Comparison of ENCODE assay signal across 1 cellular context in genomic region chr20:34676642-34677373, GRCh38.
A peak's percentile ranks its signal among the peaks of the same experiment; 100 is the strongest.
TF ChIP-seq lines count a peak whose summit lies in the region.

Gene PIGU (minus strand): TSS chr20:34677092. CDS start chr20:34677085, 7 bp downstream.

TF ChIP-seq in K562, 482 proteins besides CTCF, POLR2A, EP300 and RAD21 (continued from another document and continues in another):
- TF ChIP-seq ZNF512 (tag; IDR thresholded peaks at IDR 0.05) (no peak), ARID2 (IDR thresholded peaks at IDR 0.05) (no peak), LCOR (CRISPR knock-in tag; IDR thresholded peaks at IDR 0.05) (peak; percentile 50; the same call in 1 of the 2 replicates), TBP (optimal IDR thresholded peaks at IDR 0.05; ENCODE audit: low read depth, low read length) (peak; percentile 76), NCOR1 (IDR thresholded peaks at IDR 0.05) (no peak), ARID1B (IDR thresholded peaks at IDR 0.05) (no peak), ATF1 (CRISPR knock-in tag; IDR thresholded peaks at IDR 0.05) (peak; percentile 84), ATF1 (tag; IDR thresholded peaks at IDR 0.05) (peak; percentile 99), GMEB1 (CRISPR knock-in tag; IDR thresholded peaks at IDR 0.05) (peak; percentile 91), PURB (CRISPR knock-in tag; IDR thresholded peaks at IDR 0.05; ENCODE audit: low read depth) (no peak), HNRNPLL (IDR thresholded peaks at IDR 0.05; ENCODE audit: low read depth, low read length, poor library complexity, severe bottlenecking) (peak; percentile 79), VEZF1 (CRISPR knock-in tag; IDR thresholded peaks at IDR 0.05) (peak; percentile 99), GATA2 (CRISPR knock-in tag; IDR thresholded peaks at IDR 0.05) (no peak), NR2C2 (CRISPR knock-in tag; IDR thresholded peaks at IDR 0.05) (peak; percentile 13; the same call in 1 of the 2 replicates), NR2C2 (tag; IDR thresholded peaks at IDR 0.05) (peak; percentile 71), JUN (IDR thresholded peaks at IDR 0.05; ENCODE audit: borderline replicate concordance, low read depth, low read length) (peak; percentile 12; the same call in 1 of the 2 replicates), JUN (CRISPR knock-in tag; IDR thresholded peaks at IDR 0.05; ENCODE audit: borderline replicate concordance) (no peak; the same call in 1 of the 2 replicates), MAFK (IDR thresholded peaks at IDR 0.05; ENCODE audit: low read length) (0 out of 2 replicates have a peak, but pooled peaks have one; percentile 10), THRA (IDR thresholded peaks at IDR 0.05) (no peak), ZNF699 (CRISPR knock-in tag; IDR thresholded peaks at IDR 0.05; ENCODE audit: insufficient replicate concordance) (no peak), ZNF311 (CRISPR knock-in tag; IDR thresholded peaks at IDR 0.05) (no peak), NCOA2 (IDR thresholded peaks at IDR 0.05; ENCODE audit: partially characterized antibody in 2 of 2) (no peak), MEF2D (tag; conservative IDR thresholded peaks at IDR 0.05; ENCODE audit: low read depth) (no peak), JUND (IDR thresholded peaks at IDR 0.05; ENCODE audit: borderline replicate concordance, low read depth, low read length) (peak; percentile 59; the same call in 1 of the 2 replicates), JUND (tag; IDR thresholded peaks at IDR 0.05; ENCODE audit: borderline replicate concordance, low read depth, low read length) (peak; percentile 18; the same call in 1 of the 3 replicates), YY1 (IDR thresholded peaks at IDR 0.05; ENCODE audit: borderline replicate concordance in 1 of 3, control insufficient read depth in 1 of 3, extremely low read depth in 1 of 3, insufficient read depth in 3 of 3, insufficient read length in 1 of 3, insufficient replicate concordance in 2 of 3, low read depth in 1 of 3, low read length in 2 of 3) (peak; percentile 76 to 97 (median 94)), SAP30 (IDR thresholded peaks at IDR 0.05; ENCODE audit: borderline replicate concordance, insufficient read depth, low read depth, low read length, poor library complexity, severe bottlenecking) (peak; percentile 99), PHF20 (IDR thresholded peaks at IDR 0.05; ENCODE audit: partially characterized antibody) (peak; percentile 93), TBL1XR1 (IDR thresholded peaks at IDR 0.05; ENCODE audit: low read length in 2 of 2) (peak; percentile 37 to 66; a peak in 3 of 4 replicates), ATF7 (IDR thresholded peaks at IDR 0.05) (peak; percentile 63; the same call in 1 of the 2 replicates), TAF7 (tag; IDR thresholded peaks at IDR 0.05) (peak; percentile 83), E2F1 (CRISPR knock-in tag; IDR thresholded peaks at IDR 0.05) (0 out of 2 replicates have a peak, but pooled peaks have one; percentile 33), KHSRP (IDR thresholded peaks at IDR 0.05) (no peak), PTTG1 (tag; IDR thresholded peaks at IDR 0.05; ENCODE audit: low read depth) (no peak), CBX1 (IDR thresholded peaks at IDR 0.05; ENCODE audit: low read depth) (peak; percentile 60; the same call in 1 of the 2 replicates), ZNF146 (CRISPR knock-in tag; IDR thresholded peaks at IDR 0.05; ENCODE audit: unreplicated experiment) (no peak), CSDE1 (IDR thresholded peaks at IDR 0.05) (peak in 1 of 2 experiments; percentile 63; a peak in 1 of 4 replicates), SMC3 (conservative IDR thresholded peaks at IDR 0.05; ENCODE audit: insufficient read depth, low read depth, low read length) (no peak)
- TF ChIP-seq, protein P1, sequence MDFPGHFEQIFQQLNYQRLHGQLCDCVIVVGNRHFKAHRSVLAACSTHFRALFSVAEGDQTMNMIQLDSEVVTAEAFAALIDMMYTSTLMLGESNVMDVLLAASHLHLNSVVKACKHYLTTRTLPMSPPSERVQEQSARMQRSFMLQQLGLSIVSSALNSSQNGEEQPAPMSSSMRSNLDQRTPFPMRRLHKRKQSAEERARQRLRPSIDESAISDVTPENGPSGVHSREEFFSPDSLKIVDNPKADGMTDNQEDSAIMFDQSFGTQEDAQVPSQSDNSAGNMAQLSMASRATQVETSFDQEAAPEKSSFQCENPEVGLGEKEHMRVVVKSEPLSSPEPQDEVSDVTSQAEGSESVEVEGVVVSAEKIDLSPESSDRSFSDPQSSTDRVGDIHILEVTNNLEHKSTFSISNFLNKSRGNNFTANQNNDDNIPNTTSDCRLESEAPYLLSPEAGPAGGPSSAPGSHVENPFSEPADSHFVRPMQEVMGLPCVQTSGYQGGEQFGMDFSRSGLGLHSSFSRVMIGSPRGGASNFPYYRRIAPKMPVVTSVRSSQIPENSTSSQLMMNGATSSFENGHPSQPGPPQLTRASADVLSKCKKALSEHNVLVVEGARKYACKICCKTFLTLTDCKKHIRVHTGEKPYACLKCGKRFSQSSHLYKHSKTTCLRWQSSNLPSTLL (IDR thresholded peaks at IDR 0.05): no peak
- TF ChIP-seq, protein P2, sequence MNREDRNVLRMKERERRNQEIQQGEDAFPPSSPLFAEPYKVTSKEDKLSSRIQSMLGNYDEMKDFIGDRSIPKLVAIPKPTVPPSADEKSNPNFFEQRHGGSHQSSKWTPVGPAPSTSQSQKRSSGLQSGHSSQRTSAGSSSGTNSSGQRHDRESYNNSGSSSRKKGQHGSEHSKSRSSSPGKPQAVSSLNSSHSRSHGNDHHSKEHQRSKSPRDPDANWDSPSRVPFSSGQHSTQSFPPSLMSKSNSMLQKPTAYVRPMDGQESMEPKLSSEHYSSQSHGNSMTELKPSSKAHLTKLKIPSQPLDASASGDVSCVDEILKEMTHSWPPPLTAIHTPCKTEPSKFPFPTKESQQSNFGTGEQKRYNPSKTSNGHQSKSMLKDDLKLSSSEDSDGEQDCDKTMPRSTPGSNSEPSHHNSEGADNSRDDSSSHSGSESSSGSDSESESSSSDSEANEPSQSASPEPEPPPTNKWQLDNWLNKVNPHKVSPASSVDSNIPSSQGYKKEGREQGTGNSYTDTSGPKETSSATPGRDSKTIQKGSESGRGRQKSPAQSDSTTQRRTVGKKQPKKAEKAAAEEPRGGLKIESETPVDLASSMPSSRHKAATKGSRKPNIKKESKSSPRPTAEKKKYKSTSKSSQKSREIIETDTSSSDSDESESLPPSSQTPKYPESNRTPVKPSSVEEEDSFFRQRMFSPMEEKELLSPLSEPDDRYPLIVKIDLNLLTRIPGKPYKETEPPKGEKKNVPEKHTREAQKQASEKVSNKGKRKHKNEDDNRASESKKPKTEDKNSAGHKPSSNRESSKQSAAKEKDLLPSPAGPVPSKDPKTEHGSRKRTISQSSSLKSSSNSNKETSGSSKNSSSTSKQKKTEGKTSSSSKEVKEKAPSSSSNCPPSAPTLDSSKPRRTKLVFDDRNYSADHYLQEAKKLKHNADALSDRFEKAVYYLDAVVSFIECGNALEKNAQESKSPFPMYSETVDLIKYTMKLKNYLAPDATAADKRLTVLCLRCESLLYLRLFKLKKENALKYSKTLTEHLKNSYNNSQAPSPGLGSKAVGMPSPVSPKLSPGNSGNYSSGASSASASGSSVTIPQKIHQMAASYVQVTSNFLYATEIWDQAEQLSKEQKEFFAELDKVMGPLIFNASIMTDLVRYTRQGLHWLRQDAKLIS (CRISPR knock-in tag; IDR thresholded peaks at IDR 0.05): peak; percentile 84; the same call in 1 of the 2 replicates
- TF ChIP-seq, protein P3, sequence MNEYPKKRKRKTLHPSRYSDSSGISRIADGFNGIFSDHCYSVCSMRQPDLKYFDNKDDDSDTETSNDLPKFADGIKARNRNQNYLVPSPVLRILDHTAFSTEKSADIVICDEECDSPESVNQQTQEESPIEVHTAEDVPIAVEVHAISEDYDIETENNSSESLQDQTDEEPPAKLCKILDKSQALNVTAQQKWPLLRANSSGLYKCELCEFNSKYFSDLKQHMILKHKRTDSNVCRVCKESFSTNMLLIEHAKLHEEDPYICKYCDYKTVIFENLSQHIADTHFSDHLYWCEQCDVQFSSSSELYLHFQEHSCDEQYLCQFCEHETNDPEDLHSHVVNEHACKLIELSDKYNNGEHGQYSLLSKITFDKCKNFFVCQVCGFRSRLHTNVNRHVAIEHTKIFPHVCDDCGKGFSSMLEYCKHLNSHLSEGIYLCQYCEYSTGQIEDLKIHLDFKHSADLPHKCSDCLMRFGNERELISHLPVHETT (CRISPR knock-in tag; conservative IDR thresholded peaks at IDR 0.05 in 1 of 2, IDR thresholded peaks at IDR 0.05 in 1 of 2): 0 out of 4 replicates have a peak, but pooled peaks of 1 of the 2 experiments have one; percentile 48
- TF ChIP-seq, protein P4, sequence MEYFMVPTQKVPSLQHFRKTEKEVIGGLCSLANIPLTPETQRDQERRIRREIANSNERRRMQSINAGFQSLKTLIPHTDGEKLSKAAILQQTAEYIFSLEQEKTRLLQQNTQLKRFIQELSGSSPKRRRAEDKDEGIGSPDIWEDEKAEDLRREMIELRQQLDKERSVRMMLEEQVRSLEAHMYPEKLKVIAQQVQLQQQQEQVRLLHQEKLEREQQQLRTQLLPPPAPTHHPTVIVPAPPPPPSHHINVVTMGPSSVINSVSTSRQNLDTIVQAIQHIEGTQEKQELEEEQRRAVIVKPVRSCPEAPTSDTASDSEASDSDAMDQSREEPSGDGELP (CRISPR knock-in tag; IDR thresholded peaks at IDR 0.05; ENCODE audit: borderline replicate concordance): peak; percentile 94
- TF ChIP-seq, protein P5, sequence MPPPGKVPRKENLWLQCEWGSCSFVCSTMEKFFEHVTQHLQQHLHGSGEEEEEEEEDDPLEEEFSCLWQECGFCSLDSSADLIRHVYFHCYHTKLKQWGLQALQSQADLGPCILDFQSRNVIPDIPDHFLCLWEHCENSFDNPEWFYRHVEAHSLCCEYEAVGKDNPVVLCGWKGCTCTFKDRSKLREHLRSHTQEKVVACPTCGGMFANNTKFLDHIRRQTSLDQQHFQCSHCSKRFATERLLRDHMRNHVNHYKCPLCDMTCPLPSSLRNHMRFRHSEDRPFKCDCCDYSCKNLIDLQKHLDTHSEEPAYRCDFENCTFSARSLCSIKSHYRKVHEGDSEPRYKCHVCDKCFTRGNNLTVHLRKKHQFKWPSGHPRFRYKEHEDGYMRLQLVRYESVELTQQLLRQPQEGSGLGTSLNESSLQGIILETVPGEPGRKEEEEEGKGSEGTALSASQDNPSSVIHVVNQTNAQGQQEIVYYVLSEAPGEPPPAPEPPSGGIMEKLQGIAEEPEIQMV (tag; conservative IDR thresholded peaks at IDR 0.05; ENCODE audit: low read depth): no peak
